In the genomic region with DNA sequence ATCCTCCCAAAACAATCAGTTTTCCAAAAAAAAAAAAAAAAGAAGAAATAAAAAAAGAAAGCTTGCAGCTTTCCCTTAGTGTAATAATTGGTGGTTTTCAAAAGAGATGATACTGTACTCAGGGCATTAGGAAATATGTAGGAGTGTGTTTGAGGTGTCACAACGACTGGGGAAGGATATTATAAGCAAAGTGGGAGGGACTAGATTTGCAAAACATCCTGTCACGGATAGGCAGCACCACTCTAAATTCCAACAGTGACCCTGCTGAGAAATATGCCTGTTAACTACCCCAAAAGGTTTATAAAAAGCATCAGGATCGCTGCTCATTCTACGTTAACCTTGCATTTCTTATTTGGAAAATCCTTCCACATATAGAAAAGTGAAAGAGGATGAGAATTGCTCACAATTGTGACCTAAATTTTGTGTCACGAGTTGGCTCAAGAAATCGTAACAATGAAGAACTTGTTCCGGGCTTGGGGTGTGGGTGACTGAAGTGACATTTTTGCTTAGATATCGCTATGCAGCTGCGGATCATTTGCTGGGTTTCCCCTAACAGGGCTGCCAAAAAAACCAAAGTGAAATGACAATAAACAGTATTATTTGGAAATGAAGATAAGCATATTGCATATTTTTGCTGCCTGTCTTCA, we compare ENCODE assay signal across 11 cellular contexts. TPM values are rescaled to one million over a fixed set of nuclear protein-coding genes. Genes with fewer than 3 reads are reported as not detected.
DNase-seq lines count a peak whose midpoint lies in the region; ATAC-seq, FAIRE-seq and TF ChIP-seq lines count a peak whose summit lies in the region.
"Had no signal": no experiment of that assay in that cellular context is flagged by ENCODE, and none has a peak within 500 bp of the region (broad histone marks: within the 10 kb centered on the region; RNA-seq: fewer than 3 reads in every experiment).

No MANE protein-coding gene starts in this region.

- H3K27me3 Mint-ChIP-seq in T-helper 1 cell treated with Interleukin-12 subunit alpha and Interleukin-12 subunit beta and Interleukin-4 antibody, amounts not matched to agents 30 μg/mL and 1 μg/mL, for 36 hours (ENCODE audit: low read depth): no peaks in the 10 kb centered on the region

- H3K4me3 Mint-ChIP-seq in T-helper 1 cell treated with Interleukin-12 subunit alpha and Interleukin-12 subunit beta and Interleukin-4 antibody, amounts not matched to agents 30 μg/mL and 1 μg/mL, for 36 hours: peak overlapping the region; percentile 57

- intact Hi-C loops in esophagus squamous epithelium (cut with DNase I) (no loop called here), psoas muscle (cut with DNase I) (no loop called here)

- H3K9me3 Mint-ChIP-seq in T-helper 1 cell treated with Interleukin-12 subunit alpha and Interleukin-12 subunit beta and Interleukin-4 antibody, amounts not matched to agents 30 μg/mL and 1 μg/mL, for 36 hours: no peaks in the 10 kb centered on the region

- no peak for TF ChIP-seq POLR2A in esophagus squamous epithelium (IDR thresholded peaks at IDR 0.05)
- no peak for TF ChIP-seq POLR2A in H54 (IDR thresholded peaks at IDR 0.05; ENCODE audit: low read depth, low read length)

- peak; percentile 71 to 89 (median 80) for ATAC-seq in psoas muscle
- ATAC-seq: activated CD4-positive, CD25-positive, alpha-beta regulatory T cell treated with anti-CD3 and anti-CD28 coated beads, Interleukin-2, amount 50 U/mL, for 24 hours had no signal

- H3K36me3 ChIP-seq in esophagus squamous epithelium (peaks cover 0 to 44% (median 0%) of the 10 kb centered on the region in 3 donors), psoas muscle (ENCODE audit: insufficient read depth in 1 of 2, low read depth in 1 of 2) (peaks cover 3 to 11% of the 10 kb centered on the region in 2 donors)

- no peaks in the 10 kb centered on the region for H3K9me3 ChIP-seq in esophagus squamous epithelium
- H3K9me3 ChIP-seq in psoas muscle: no peaks in the 10 kb centered on the region

- H3K27ac ChIP-seq in esophagus squamous epithelium (peak overlapping the region in 3 of 4 donors; percentile 24 to 66 (median 38)), psoas muscle (peak overlapping the region; percentile 61)

- no peak for FAIRE-seq in H54 (lab: Jason Lieb, UNC)

- H3K36me3 Mint-ChIP-seq in T-helper 1 cell treated with Interleukin-12 subunit alpha and Interleukin-12 subunit beta and Interleukin-4 antibody, amounts not matched to agents 30 μg/mL and 1 μg/mL, for 36 hours (ENCODE audit: low read depth): peaks cover 53% of the 10 kb centered on the region

- peaks cover 76% of the 10 kb centered on the region for H3K4me1 Mint-ChIP-seq in T-helper 1 cell treated with Interleukin-12 subunit alpha and Interleukin-12 subunit beta and Interleukin-4 antibody, amounts not matched to agents 30 μg/mL and 1 μg/mL, for 36 hours (ENCODE audit: low read depth)

- peak overlapping the region; percentile 82 for H3K27ac Mint-ChIP-seq in T-helper 1 cell treated with Interleukin-12 subunit alpha and Interleukin-12 subunit beta and Interleukin-4 antibody, amounts not matched to agents 30 μg/mL and 1 μg/mL, for 36 hours

- 29 to 30% methylated on average over 9 of the region's 9 CpGs for WGBS in esophagus squamous epithelium, 2 donors
- WGBS in psoas muscle, 3 donors: 6 to 18% (median 6%) methylated on average over 9 of the region's 9 CpGs

- peak; percentile 66 for DNase-seq in EH (ENCODE audit: low read depth)
- DNase-seq in esophagus squamous epithelium (lab: John Stamatoyannopoulos, UW): no peak
- DNase-seq in psoas muscle: no peak
- no peak for DNase-seq in UCSD-AML1 (lab: John Stamatoyannopoulos, UW; ENCODE audit: unreplicated experiment)
- no peak for DNase-seq in germinal center (ENCODE audit: low spot score)
- no peak for DNase-seq in H54 (ENCODE audit: insufficient read length, low spot score)
- DNase-seq in NCI-H187 (lab: John Stamatoyannopoulos, UW): no peak
- DNase-seq: NCI-H1436 treated with DMSO at 0.1 percent for 48 hours, retina had no signal

- no peak for TF ChIP-seq CTCF in esophagus squamous epithelium (IDR thresholded peaks at IDR 0.05)
- no peak for TF ChIP-seq CTCF in psoas muscle (IDR thresholded peaks at IDR 0.05)

- H3K4me1 ChIP-seq in esophagus squamous epithelium (peaks cover 9 to 87% (median 35%) of the 10 kb centered on the region in 3 donors), psoas muscle (peaks cover 87% of the 10 kb centered on the region)

- H3K27me3 ChIP-seq in esophagus squamous epithelium (no peaks in the 10 kb centered on the region), psoas muscle (ENCODE audit: insufficient read depth in 3 of 3, low read length in 2 of 3) (no peaks in the 10 kb centered on the region)

- H3K4me3 ChIP-seq in esophagus squamous epithelium: peak overlapping the region in 1 of 4 donors; percentile 40
- H3K4me3 ChIP-seq in psoas muscle: peak overlapping the region; percentile 41

RNA-seq across cellular contexts. Expression of gene N4BP1, which starts 51.6 kb away (rescaled TPM):
- total RNA-seq in esophagus squamous epithelium (10 to 100 TPM; 32.4 to 67.4 (median 37.6) TPM), psoas muscle (10 to 100 TPM; 13.9 to 24.3 (median 17.4) TPM)
- 10 to 100 TPM in 2 of 3 donors, 1 to 10 TPM in 1; 7.0 to 17.5 (median 15.5) TPM for polyA plus RNA-seq in psoas muscle
